8 cellular contexts compared by ENCODE assay signal in the genomic region with DNA sequence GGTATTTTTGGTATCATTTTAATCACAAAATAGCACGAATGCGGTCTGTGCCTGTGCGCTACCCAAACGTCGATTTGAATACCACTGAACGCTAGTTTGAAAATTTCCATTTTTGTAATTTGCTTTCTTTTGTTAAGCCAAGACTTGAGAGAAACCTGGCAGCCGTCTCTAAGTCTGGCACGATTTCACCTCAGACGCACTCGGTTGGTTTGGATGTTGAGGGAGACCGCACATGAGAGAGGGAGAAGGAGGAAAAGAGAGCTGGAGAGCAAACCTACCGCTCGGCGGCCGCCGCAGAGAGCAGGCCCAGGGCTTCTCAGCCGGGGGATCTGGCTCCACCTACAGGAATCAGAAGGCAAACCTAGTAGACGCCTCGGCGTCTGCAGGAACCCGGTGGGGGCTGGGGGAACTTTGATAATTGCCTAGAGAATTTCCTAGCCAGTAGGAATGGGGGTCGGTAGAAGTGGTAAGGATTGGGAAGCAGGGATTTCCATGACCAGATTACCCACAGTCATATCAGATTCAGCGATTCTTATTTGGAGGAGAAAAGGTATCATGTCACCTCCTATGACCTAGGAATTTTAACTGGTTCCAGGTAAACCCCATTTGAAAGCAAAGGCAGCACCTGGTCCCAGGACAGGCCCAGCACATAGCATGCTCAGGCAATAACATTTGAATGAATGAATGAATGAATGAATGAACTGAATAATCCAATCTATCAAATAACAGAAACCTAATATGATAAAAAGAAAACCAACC.
A peak's percentile ranks its signal among the peaks of the same experiment; 100 is the strongest.
DNase-seq lines count a peak whose midpoint lies in the region; ATAC-seq and TF ChIP-seq lines count a peak whose summit lies in the region.

No MANE protein-coding gene starts in this region.

- H3K79me2 ChIP-seq in OCI-LY7 (ENCODE audit: insufficient read depth, low read depth, low read length) = no peaks in the 10 kb centered on the region

- H3K4me3 ChIP-seq in OCI-LY7 (ENCODE audit: low read depth, low read length, poor library complexity, severe bottlenecking) = no peak overlapping the region
- H3K4me3 ChIP-seq in subcutaneous abdominal adipose tissue (ENCODE audit: low read depth in 1 of 5, low read length in 5 of 5) = peak overlapping the region; percentile 41 to 72 (median 56)

- TF ChIP-seq CTCF in 22Rv1 (IDR thresholded peaks at IDR 0.05) (peak; percentile 93), OCI-LY7 (conservative IDR thresholded peaks at IDR 0.05; ENCODE audit: low read length) (peak; percentile 72), foreskin keratinocyte (conservative IDR thresholded peaks at IDR 0.05) (peak; percentile 86), omental fat pad (IDR thresholded peaks at IDR 0.05) (no peak)

- no peaks in the 10 kb centered on the region for H3K9me3 ChIP-seq in OCI-LY7 (ENCODE audit: low read length)
- no peaks in the 10 kb centered on the region for H3K9me3 ChIP-seq in subcutaneous abdominal adipose tissue (ENCODE audit: control insufficient read depth in 5 of 5, low read length in 5 of 5)

- BruUV-seq in OCI-LY7 (replicated peaks; lab: Mats Ljungman, UMichigan) = no TSS peak

- intact Hi-C loops in OCI-LY7 (cut with micrococcal nuclease; ENCODE audit: unreplicated experiment) = no loop called here

- H4K20me1 ChIP-seq in OCI-LY7 (ENCODE audit: insufficient read depth, low read length) = no peaks in the 10 kb centered on the region

- H3K9ac ChIP-seq in subcutaneous abdominal adipose tissue (ENCODE audit: low read length in 5 of 5) = peak overlapping the region; percentile 51 to 70 (median 60)

- POLR2A ChIA-PET in OCI-LY7 (lab: Charles Lee) = interaction anchor here (0.7 to 1.7 kb wide), 2 partner anchors 16 to 50 kb away, joined by 3 read pairs; no protein-coding TSS in a partner anchor

- no peaks in the 10 kb centered on the region for H3K36me3 ChIP-seq in OCI-LY7 (ENCODE audit: insufficient read depth, low read length)
- no peaks in the 10 kb centered on the region for H3K36me3 ChIP-seq in subcutaneous abdominal adipose tissue (ENCODE audit: control insufficient read depth in 5 of 5, insufficient read depth in 5 of 5, low read length in 5 of 5)

- H3K4me2 ChIP-seq in OCI-LY7 (ENCODE audit: low read length) = peak overlapping the region; percentile 22; the same call in 1 of the 2 replicates

- DNase-seq in OCI-LY7 (ENCODE audit: low spot score) (peak; percentile 39), activated T-helper 1 cell treated with Interleukin-2 at 50 U/mL for 16 hours (ENCODE audit: low read depth) (peak; percentile 24), foreskin keratinocyte (peak in 1 of 2 donors; percentile 26), omental fat pad (ENCODE audit: low spot score) (peak; percentile 30)

- H3K27ac ChIP-seq in 22Rv1 = peak overlapping the region; percentile 58; the same call in 1 of the 2 replicates
- no peak overlapping the region for H3K27ac ChIP-seq in OCI-LY7 (ENCODE audit: low read depth, low read length, poor library complexity, severe bottlenecking)
- H3K27ac ChIP-seq in foreskin keratinocyte = no peak overlapping the region
- H3K27ac ChIP-seq in subcutaneous abdominal adipose tissue (ENCODE audit: low read depth, low read length) = peak overlapping the region; percentile 58

- H3K4me1 ChIP-seq in OCI-LY7 (ENCODE audit: insufficient read depth, low read length, poor library complexity, severe bottlenecking) (no peaks in the 10 kb centered on the region), foreskin keratinocyte (no peaks in the 10 kb centered on the region), subcutaneous abdominal adipose tissue (ENCODE audit: control insufficient read depth in 5 of 5, insufficient read depth in 5 of 5, low read length in 5 of 5) (peaks cover 0 to 39% (median 31%) of the 10 kb centered on the region in 5 donors)

- H3K27me3 ChIP-seq in foreskin keratinocyte (no peaks in the 10 kb centered on the region), subcutaneous abdominal adipose tissue (ENCODE audit: control insufficient read depth in 5 of 5, insufficient read depth in 4 of 5, low read length in 5 of 5) (no peaks in the 10 kb centered on the region)

- CTCF ChIA-PET in OCI-LY7 (lab: Charles Lee; ENCODE audit: unreplicated experiment) = no interaction called here

- no peaks in the 10 kb centered on the region for H3K9me2 ChIP-seq in OCI-LY7 (ENCODE audit: insufficient read depth, low read length)

- H2AFZ ChIP-seq in OCI-LY7 (ENCODE audit: low read length) = peak overlapping the region; percentile 20; the same call in 1 of the 2 replicates

- peak; percentile 75 for ATAC-seq in GM18519 (IDR thresholded peaks at IDR 0.05; ENCODE audit: low FRiP score, unreplicated experiment)
- peak; percentile 92 for ATAC-seq in HG03039 (IDR thresholded peaks at IDR 0.05; ENCODE audit: unreplicated experiment)
- ATAC-seq in foreskin keratinocyte = peak; percentile 94
- peak; percentile 84 for ATAC-seq in omental fat pad (ENCODE audit: low FRiP score)

Comparison
In these comparisons a context has a peak if more than half of its experiments do, and no peak if none do; other contexts are left out.
1. H3K27ac ChIP-seq: peak in 22Rv1 (single experiment) and subcutaneous abdominal adipose tissue (single experiment); none in OCI-LY7 (single experiment) and foreskin keratinocyte (single experiment).
2. CTCF ChIP-seq: peak in 22Rv1 (single experiment), OCI-LY7 (single experiment) and foreskin keratinocyte (single experiment); none in omental fat pad (0 of 3).
3. Peak in every context shown above with its lines, with median percentiles within 50 percentile points of each other: ATAC-seq.